Comparison of ENCODE assay signal across 16 cellular contexts in the genomic region with DNA sequence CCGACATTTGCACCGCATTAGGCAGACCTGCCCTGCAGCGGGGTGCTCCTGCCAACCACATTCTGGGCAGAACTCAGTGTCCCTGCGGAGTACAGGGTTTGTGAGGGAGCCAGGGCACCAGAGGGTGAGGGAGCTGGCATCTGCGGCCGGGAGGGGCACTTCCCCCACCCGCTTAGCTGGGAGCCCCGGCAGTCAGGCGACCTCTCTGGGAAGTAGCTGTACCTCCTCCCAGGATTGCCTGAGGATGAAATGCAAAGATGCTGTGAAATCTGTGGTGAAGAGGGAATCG. TPM values are rescaled to one million over a fixed set of nuclear protein-coding genes. Genes with fewer than 3 reads are reported as not detected.
DNase-seq lines count a peak whose midpoint lies in the region; FAIRE-seq and TF ChIP-seq lines count a peak whose summit lies in the region.
"Had no signal": no experiment of that assay in that cellular context is flagged by ENCODE, and none has a peak within 500 bp of the region (broad histone marks: within the 10 kb centered on the region; RNA-seq: fewer than 3 reads in every experiment).

No MANE protein-coding gene starts in this region.

- H3K4me1 ChIP-seq in H1 (replicated peaks in 1 of 4; ENCODE audit: control insufficient read depth in 3 of 4, insufficient read depth in 4 of 4, low read length in 3 of 4): no peaks in the 10 kb centered on the region

- CTCF ChIA-PET in H1 (lab: Charles Lee; ENCODE audit: partially characterized antibody): no interaction called here

- H2BK120ac ChIP-seq in H1 (replicated peaks; ENCODE audit: low read depth, low read length): no peak overlapping the region

- H3K79me1 ChIP-seq in H1 (ENCODE audit: low read depth, low read length): no peaks in the 10 kb centered on the region

- POLR2A ChIA-PET in H1 (lab: Charles Lee; ENCODE audit: partially characterized antibody): no interaction called here

- no peak overlapping the region for H3K14ac ChIP-seq in H1 (ENCODE audit: insufficient read length)

- TF ChIP-seq CTCF in H1 (IDR thresholded peaks at IDR 0.05; ENCODE audit: control extremely low read depth in 1 of 3, insufficient read depth in 1 of 3, low read depth in 1 of 3, low read length in 3 of 3): no peak

- peaks cover 4 to 19% (median 8%) of the 10 kb centered on the region in 4 experiments; a peak in 6 of 8 replicates for H3K36me3 ChIP-seq in H1 (ENCODE audit: control insufficient read depth in 2 of 4, insufficient read depth in 4 of 4, low read length in 3 of 4)

- TF ChIP-seq EP300 in H1 (IDR thresholded peaks at IDR 0.05; ENCODE audit: borderline replicate concordance in 1 of 2, low read depth in 2 of 2, low read length in 2 of 2): no peak

- H3K27me3 ChIP-seq in H1 (replicated peaks in 1 of 4; ENCODE audit: control insufficient read depth in 3 of 4, extremely low read depth in 1 of 4, insufficient read depth in 3 of 4, low read length in 3 of 4): no peaks in the 10 kb centered on the region

- H3K9me3 ChIP-seq in H1 (ENCODE audit: insufficient read depth in 2 of 2, low read depth in 1 of 2, low read length in 1 of 2): no peaks in the 10 kb centered on the region

- TF ChIP-seq RAD21 in H1 (IDR thresholded peaks at IDR 0.05 in 1 of 2, conservative IDR thresholded peaks at IDR 0.05 in 1 of 2; ENCODE audit: low read depth in 2 of 2, low read length in 2 of 2): no peak

- H3K56ac ChIP-seq in H1 (replicated peaks; ENCODE audit: insufficient read length, low read depth, low read length): no peak overlapping the region

- H2BK20ac ChIP-seq in H1 (ENCODE audit: low read length): no peak overlapping the region

- no peak overlapping the region for H3K4me2 ChIP-seq in H1 (ENCODE audit: insufficient read depth in 1 of 2, low read depth in 2 of 2, low read length in 2 of 2)
- H3K4me2 ChIP-seq: PC-9 had no signal

- no peak overlapping the region for H2BK5ac ChIP-seq in H1 (ENCODE audit: low read depth, low read length)

- no peak overlapping the region for H3K4me3 ChIP-seq in H1 (ENCODE audit: extremely low read depth in 1 of 4, insufficient read depth in 2 of 4, low read depth in 3 of 4, low read length in 4 of 4)
- H3K4me3 ChIP-seq: GM23248, PC-9 had no signal

- H3K79me2 ChIP-seq in H1 (ENCODE audit: control insufficient read depth in 1 of 2, insufficient read depth in 2 of 2, low read length in 2 of 2): no peaks in the 10 kb centered on the region

- no peak overlapping the region for H4K8ac ChIP-seq in H1 (ENCODE audit: extremely low read depth, insufficient read depth, low read length)

- H3K18ac ChIP-seq in H1 (ENCODE audit: extremely low read depth, low read length): no peak overlapping the region

- peak overlapping the region; percentile 50; the same call in 1 of the 2 replicates for H2BK12ac ChIP-seq in H1 (ENCODE audit: low read depth, low read length)

- no peak overlapping the region for H2BK15ac ChIP-seq in H1 (ENCODE audit: low read length)

- no peak overlapping the region for H3K4ac ChIP-seq in H1 (replicated peaks; ENCODE audit: insufficient read length, low read depth, low read length)

- H4K91ac ChIP-seq in H1 (replicated peaks; ENCODE audit: insufficient read length, low read length): no peak overlapping the region

- FAIRE-seq in H1 (lab: Jason Lieb, UNC): no peak

- no peak overlapping the region for H4K5ac ChIP-seq in H1 (ENCODE audit: insufficient read length, low read depth, low read length)

- H3K27ac ChIP-seq in angular gyrus (ENCODE audit: low read depth, low read length): peak overlapping the region; percentile 52
- no peak overlapping the region for H3K27ac ChIP-seq in H1 (ENCODE audit: low read depth, low read length)
- H3K27ac ChIP-seq in substantia nigra (ENCODE audit: low read depth, low read length, poor library complexity, severe bottlenecking): peak overlapping the region; percentile 72
- H3K27ac ChIP-seq: GM23248, PC-9 had no signal

- H3K23me2 ChIP-seq in H1 (ENCODE audit: low read depth, low read length): no peaks in the 10 kb centered on the region

- H2AFZ ChIP-seq in H1 (ENCODE audit: low read length): no peak overlapping the region
- H2AFZ ChIP-seq: GM23248, PC-9 had no signal

- DNase-seq in H1 (ENCODE audit: low read depth in 1 of 2, low spot score in 2 of 2) (no peak), midbrain (lab: John Stamatoyannopoulos, UW) (peak; percentile 51), substantia nigra (lab: John Stamatoyannopoulos, UW) (peak in 34 of 49 donors; percentile 18 to 80 (median 53)), NCI-H446 (lab: John Stamatoyannopoulos, UW) (no peak), NCI-H2107 (lab: John Stamatoyannopoulos, UW) (no peak)
- no peak for DNase-seq in activated CD8-positive, alpha-beta memory T cell treated with anti-CD3 and anti-CD28 coated beads, Interleukin-2, amount 50 U/mL, for 48 hours
- DNase-seq: ACHN; CD8-positive, alpha-beta T cell; DND-41; GF-D8; GM23248; NCI-H1436 treated with DMSO at 0.1 percent for 48 hours; NCI-H446 treated with DMSO at 0.1 percent for 48 hours; NCI-H774; PC-9 had no signal

- no peak for TF ChIP-seq POLR2A in H1 (IDR thresholded peaks at IDR 0.05; ENCODE audit: control extremely low read depth in 1 of 2, low read depth in 2 of 2, low read length in 2 of 2)

- 90% methylated on average over 10 of the region's 10 CpGs; no CpG with 5 or more reads in 1 of the 2 experiments for WGBS in H1 (ENCODE audit: extremely low coverage in 1 of 2, insufficient coverage in 1 of 2, insufficient read length in 1 of 2, insufficient replicate concordance in 2 of 2, low coverage in 1 of 2, low lambda C conversion rate in 2 of 2, missing lambda C conversion rate in 1 of 2), 2 experiments

- no peak overlapping the region for H3K9ac ChIP-seq in H1 (replicated peaks in 1 of 4; ENCODE audit: extremely low read depth in 1 of 4, low read depth in 3 of 4, low read length in 3 of 4)
- H3K9ac ChIP-seq: GM23248 had no signal

- H2AK5ac ChIP-seq in H1 (ENCODE audit: low read depth, low read length): no peak overlapping the region

- H4K20me1 ChIP-seq in H1 (replicated peaks in 1 of 2; ENCODE audit: control insufficient read depth in 1 of 2, insufficient read depth in 2 of 2, low read length in 2 of 2): peaks cover 0 to 2% of the 10 kb centered on the region in 2 experiments

- no peak overlapping the region for H3K23ac ChIP-seq in H1 (ENCODE audit: insufficient read length)

TF ChIP-seq in H1, 55 proteins besides CTCF, POLR2A, EP300 and RAD21:
- TF ChIP-seq KDM4A (IDR thresholded peaks at IDR 0.05; ENCODE audit: low read depth, low read length, severe bottlenecking) (no peak), NRF1 (IDR thresholded peaks at IDR 0.05; ENCODE audit: low read depth, low read length) (no peak), KDM1A (IDR thresholded peaks at IDR 0.05; ENCODE audit: borderline replicate concordance, low read length) (no peak), EZH2 (IDR thresholded peaks at IDR 0.05; ENCODE audit: low read depth, low read length, severe bottlenecking) (no peak), POLR2AphosphoS5 (IDR thresholded peaks at IDR 0.05; ENCODE audit: low read depth, low read length) (no peak), KDM5A (IDR thresholded peaks at IDR 0.05; ENCODE audit: low read length) (no peak), GTF2F1 (IDR thresholded peaks at IDR 0.05; ENCODE audit: borderline replicate concordance, low read depth, low read length) (no peak), CBX5 (IDR thresholded peaks at IDR 0.05; ENCODE audit: low read depth, low read length) (no peak), SUZ12 (IDR thresholded peaks at IDR 0.05; ENCODE audit: low read length) (no peak), TAF1 (IDR thresholded peaks at IDR 0.05; ENCODE audit: low read depth, low read length) (no peak), SIN3A (conservative IDR thresholded peaks at IDR 0.05 in 1 of 2, IDR thresholded peaks at IDR 0.05 in 1 of 2; ENCODE audit: low read depth in 1 of 2, low read length in 2 of 2) (no peak), SP4 (IDR thresholded peaks at IDR 0.05; ENCODE audit: low read length) (no peak), YY1 (IDR thresholded peaks at IDR 0.05; ENCODE audit: low read depth, low read length) (no peak), TCF12 (IDR thresholded peaks at IDR 0.05; ENCODE audit: low read depth, low read length) (no peak), BACH1 (IDR thresholded peaks at IDR 0.05; ENCODE audit: low read length) (no peak), BRCA1 (IDR thresholded peaks at IDR 0.05; ENCODE audit: low read depth, low read length) (no peak)

RNA-seq across cellular contexts. Expression of a gene that starts 58.6 kb away (rescaled TPM):
- total RNA-seq in H1 (2021; fragmentation: NEBNext Ultra II Directional; extraction: Animal tissue kit (Norgen Biotek cat#: 25700)): 35.0 and 37.0 TPM in 2 replicates
- polyA plus RNA-seq in H1 (2011; rRNA removed): 41.8 and 47.5 TPM in 2 replicates
- polyA plus RNA-seq in H1 (2011; cell fraction: cytosol; rRNA removed): 59.7 TPM
- 105 TPM for polyA plus RNA-seq in H1 (2011; cell fraction: nucleus; rRNA removed)
- 16.8 to 27.7 TPM (median 25.7 TPM) in 4 replicates for polyA plus RNA-seq in H1 (2012, experiment 1 of 2)
- 11.8 TPM for polyA plus RNA-seq in H1 (2012, experiment 2 of 2)
- 20.3 TPM for polyA plus RNA-seq in H1 (2013, experiment 1 of 2)
- 18.9 TPM for polyA plus RNA-seq in H1 (2013, experiment 2 of 2)
- polyA minus RNA-seq in H1 (2011; rRNA and poly(A)+ RNA removed): 7.0 and 8.6 TPM in 2 replicates
- polyA minus RNA-seq in H1 (2011; cell fraction: cytosol; rRNA and poly(A)+ RNA removed): 22.1 TPM
- polyA minus RNA-seq in H1 (2011; cell fraction: nucleus; rRNA and poly(A)+ RNA removed): 26.5 TPM

Comparison
In these comparisons a context has a peak if more than half of its experiments do, and no peak if none do; other contexts are left out.
1. DNase-seq: peak in midbrain (single experiment) and substantia nigra (34 of 49); none in H1 (0 of 2), NCI-H446 (0 of 2), NCI-H2107 (single experiment) and activated CD8-positive, alpha-beta memory T cell treated with anti-CD3 and anti-CD28 coated beads, Interleukin-2, amount 50 U/mL, for 48 hours (single experiment).